In the genomic region with DNA sequence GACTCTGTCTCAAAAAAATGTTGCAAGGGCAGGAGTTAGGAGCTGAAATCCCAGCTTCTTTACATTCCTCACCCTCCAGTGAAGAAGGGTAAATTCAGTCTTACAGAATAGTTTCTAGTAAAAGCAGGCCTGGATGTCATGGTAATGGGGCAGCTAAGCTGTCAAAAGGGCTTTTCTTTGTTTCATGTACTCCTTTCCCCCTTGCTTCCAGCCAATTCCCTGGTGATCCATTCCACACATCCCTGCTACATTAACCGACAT, we compare ENCODE assay signal across 16 cellular contexts. TPM values are rescaled to one million over a fixed set of nuclear protein-coding genes. Genes with fewer than 3 reads are reported as not detected.
"Had no signal": no experiment of that assay in that cellular context is flagged by ENCODE, and none has a peak within 500 bp of the region (broad histone marks: within the 10 kb centered on the region; RNA-seq: fewer than 3 reads in every experiment).

No MANE protein-coding gene starts in this region.

- H3K9me3 ChIP-seq: ascending aorta, ovary, spleen, thoracic aorta had no signal

- H3K4me2 ChIP-seq: neural progenitor cell had no signal

- H3K27ac Mint-ChIP-seq: activated CD4-positive, alpha-beta T cell treated with anti-CD3 and anti-CD28 coated beads, Interleukin-2, amount 10 ng/mL, durations not matched to agents 7 days and 5 days; activated naive CD4-positive, alpha-beta T cell treated with anti-CD3 and anti-CD28 coated beads, Interleukin-2, amount 10 ng/mL, durations not matched to agents 7 days and 5 days; neural progenitor cell; T-helper 1 cell treated with Interleukin-12 subunit alpha and Interleukin-12 subunit beta and Interleukin-4 antibody, amounts not matched to agents 30 μg/mL and 1 μg/mL, for 36 hours had no signal

- H3K4me3 Mint-ChIP-seq: activated CD4-positive, alpha-beta T cell treated with anti-CD3 and anti-CD28 coated beads, Interleukin-2, amount 10 ng/mL, durations not matched to agents 7 days and 5 days; activated naive CD4-positive, alpha-beta T cell treated with anti-CD3 and anti-CD28 coated beads, Interleukin-2, amount 10 ng/mL, durations not matched to agents 7 days and 5 days; neural progenitor cell; T-helper 1 cell treated with Interleukin-12 subunit alpha and Interleukin-12 subunit beta and Interleukin-4 antibody, amounts not matched to agents 30 μg/mL and 1 μg/mL, for 36 hours had no signal

- ATAC-seq: foreskin keratinocyte, left ventricle myocardium superior, sciatic nerve had no signal

- H3K36me3 ChIP-seq: ovary had no signal

- H3K27me3 ChIP-seq: ascending aorta, dorsolateral prefrontal cortex, foreskin keratinocyte, neural progenitor cell, ovary, spleen had no signal

- H2AFZ ChIP-seq: neural progenitor cell had no signal

- H3K9ac ChIP-seq: neural progenitor cell had no signal

- H3K27ac ChIP-seq: dorsolateral prefrontal cortex, foreskin keratinocyte, neural progenitor cell, ovary, thoracic aorta had no signal

- H3K27me3 Mint-ChIP-seq: activated CD4-positive, alpha-beta T cell treated with anti-CD3 and anti-CD28 coated beads, Interleukin-2, amount 10 ng/mL, durations not matched to agents 7 days and 5 days; activated naive CD4-positive, alpha-beta T cell treated with anti-CD3 and anti-CD28 coated beads, Interleukin-2, amount 10 ng/mL, durations not matched to agents 7 days and 5 days had no signal

- H3K9me3 Mint-ChIP-seq: activated CD4-positive, alpha-beta T cell treated with anti-CD3 and anti-CD28 coated beads, Interleukin-2, amount 10 ng/mL, durations not matched to agents 7 days and 5 days; activated naive CD4-positive, alpha-beta T cell treated with anti-CD3 and anti-CD28 coated beads, Interleukin-2, amount 10 ng/mL, durations not matched to agents 7 days and 5 days; activated T-helper 2 cell treated with anti-CD3 and anti-CD28 coated beads, Interferon-gamma antibody, Interleukin-2, Interleukin-4, amounts not matched to agents 10 μg/mL and 5 μg/mL and 100 μg/mL, durations not matched to agents 14 hours and 24 hours and 36 hours; neural progenitor cell; T-helper 1 cell treated with Interleukin-12 subunit alpha and Interleukin-12 subunit beta and Interleukin-4 antibody, amounts not matched to agents 30 μg/mL and 1 μg/mL, for 36 hours had no signal

- H3K4me1 Mint-ChIP-seq: neural progenitor cell had no signal

- H3K4me3 ChIP-seq: ascending aorta, dorsolateral prefrontal cortex, neural progenitor cell, ovary, spleen, thoracic aorta had no signal

- DNase-seq: activated CD4-positive, alpha-beta T cell treated with anti-CD3 and anti-CD28 coated beads, Interleukin-2, amount 10 ng/mL, durations not matched to agents 7 days and 5 days; activated CD8-positive, alpha-beta memory T cell treated with anti-CD3 and anti-CD28 coated beads, Interleukin-2, amount 50 U/mL, for 48 hours; activated naive CD4-positive, alpha-beta T cell treated with anti-CD3 and anti-CD28 coated beads, Interleukin-2, amount 10 ng/mL, durations not matched to agents 7 days and 5 days; dorsolateral prefrontal cortex; foreskin keratinocyte; kidney glomerular epithelial cell; left ventricle myocardium superior; ovary; spleen had no signal

- H3K4me1 ChIP-seq: neural progenitor cell had no signal

RNA-seq across cellular contexts. Expression of gene CRYGN, which starts 43.7 kb away (rescaled TPM):
- total RNA-seq: activated T-helper 2 cell treated with anti-CD3 and anti-CD28 coated beads, Interferon-gamma antibody, Interleukin-2, Interleukin-4, amounts not matched to agents 10 μg/mL and 5 μg/mL and 100 μg/mL, durations not matched to agents 14 hours and 24 hours and 36 hours; ascending aorta; bronchial epithelial cell; foreskin keratinocyte; left ventricle myocardium superior had no signal
- polyA plus RNA-seq: foreskin keratinocyte had no signal
